ENCODE assay signal across 12 cellular contexts in genomic region chr1:151013518-151013917, GRCh38. TPM values are rescaled to one million over a fixed set of nuclear protein-coding genes. Genes with fewer than 3 reads are reported as not detected.
DNase-seq lines count a peak whose midpoint lies in the region; ATAC-seq and TF ChIP-seq lines count a peak whose summit lies in the region.
"Had no signal": no experiment of that assay in that cellular context is flagged by ENCODE, and none has a peak within 500 bp of the region (broad histone marks: within the 10 kb centered on the region; RNA-seq: fewer than 3 reads in every experiment).

No MANE protein-coding gene starts in this region.

- no peaks in the 10 kb centered on the region for H3K27me3 ChIP-seq in Loucy (ENCODE audit: insufficient read depth, low read length, poor library complexity, severe bottlenecking)
- H3K27me3 ChIP-seq in ascending aorta = no peaks in the 10 kb centered on the region
- no peaks in the 10 kb centered on the region for H3K27me3 ChIP-seq in stomach
- H3K27me3 ChIP-seq: esophagus muscularis mucosa, neural progenitor cell had no signal

- TF ChIP-seq CTCF in Loucy (conservative IDR thresholded peaks at IDR 0.05; ENCODE audit: low read length) = peak; percentile 22; the same call in 1 of the 2 replicates
- TF ChIP-seq CTCF in ascending aorta (IDR thresholded peaks at IDR 0.05) = no peak
- peak in 1 of 7 experiments; percentile 26 for TF ChIP-seq CTCF in stomach (IDR thresholded peaks at IDR 0.05)
- TF ChIP-seq CTCF in lower leg skin (IDR thresholded peaks at IDR 0.05) = no peak

- ATAC-seq in HG03460 (IDR thresholded peaks at IDR 0.05; ENCODE audit: unreplicated experiment) (no peak), HG02840 (IDR thresholded peaks at IDR 0.05; ENCODE audit: low FRiP score, unreplicated experiment) (no peak)

- H3K79me2 ChIP-seq in Loucy (ENCODE audit: insufficient read depth, low read length) = peaks cover 32% of the 10 kb centered on the region

- peak overlapping the region; percentile 13 for H3K9ac ChIP-seq in Loucy (ENCODE audit: low read depth, low read length, poor library complexity, severe bottlenecking)
- H3K9ac ChIP-seq: neural progenitor cell had no signal

- no peaks in the 10 kb centered on the region for H3K36me3 ChIP-seq in Loucy (ENCODE audit: insufficient read depth, low read length)
- H3K36me3 ChIP-seq in ascending aorta = peaks cover 10% of the 10 kb centered on the region in 2 donors
- H3K36me3 ChIP-seq in stomach = peaks cover 0 to 19% (median 11%) of the 10 kb centered on the region in 4 donors
- H3K36me3 ChIP-seq: neural progenitor cell had no signal

- peaks cover 7% of the 10 kb centered on the region; the same call in 1 of the 2 replicates for H3F3A ChIP-seq in Loucy (ENCODE audit: low read depth)

- no peak for TF ChIP-seq EP300 in stomach (IDR thresholded peaks at IDR 0.05)

- TF ChIP-seq POLR2A in stomach (IDR thresholded peaks at IDR 0.05) (no peak), lower leg skin (IDR thresholded peaks at IDR 0.05) (no peak)

- intact Hi-C loops in ascending aorta (cut with DNase I) (no loop called here), stomach (cut with DNase I; ENCODE audit: low total_unique reads) (no loop called here), lower leg skin (cut with DNase I; ENCODE audit: low total_unique reads) (no loop called here)

- DNase-seq in ascending aorta (ENCODE audit: low spot score in 2 of 2) (no peak), kidney glomerular epithelial cell (lab: John Stamatoyannopoulos, UW) (peak; percentile 78), stomach (peak; percentile 63), ureter (ENCODE audit: low spot score) (no peak), lower leg skin (ENCODE audit: low spot score in 2 of 2) (no peak)
- DNase-seq: activated CD4-positive, CD25-positive, alpha-beta regulatory T cell; activated naive CD4-positive, alpha-beta T cell had no signal

- peak overlapping the region; percentile 8 to 59 for H3K27ac ChIP-seq in ascending aorta
- H3K27ac ChIP-seq in stomach = peak overlapping the region; percentile 48 to 64 (median 56)
- H3K27ac ChIP-seq: neural progenitor cell had no signal

- H4K20me1 ChIP-seq in Loucy (ENCODE audit: insufficient read depth, low read length, poor library complexity, severe bottlenecking) = no peaks in the 10 kb centered on the region

- peak overlapping the region; percentile 48 for H3K4me2 ChIP-seq in Loucy (ENCODE audit: low read depth, low read length, poor library complexity, severe bottlenecking)
- H3K4me2 ChIP-seq: neural progenitor cell had no signal

- H3K4me3 ChIP-seq in Loucy (ENCODE audit: low read length, poor library complexity, severe bottlenecking) = peak overlapping the region; percentile 15
- H3K4me3 ChIP-seq in ascending aorta = no peak overlapping the region
- no peak overlapping the region for H3K4me3 ChIP-seq in stomach
- H3K4me3 ChIP-seq in lower leg skin (ENCODE audit: low read depth, poor library complexity, severe bottlenecking) = no peak overlapping the region
- H3K4me3 ChIP-seq: esophagus muscularis mucosa, neural progenitor cell had no signal

- no peak overlapping the region for H2AFZ ChIP-seq in Loucy (ENCODE audit: low read length)
- H2AFZ ChIP-seq: neural progenitor cell had no signal

- WGBS in stomach, 5 donors = 20 to 33% (median 27%) methylated on average over 2 of the region's 2 CpGs
- 78 to 81% methylated on average over 2 of the region's 2 CpGs for WGBS in lower leg skin, 2 donors

- H3K4me1 ChIP-seq in Loucy (ENCODE audit: insufficient read depth, low read length, poor library complexity, severe bottlenecking) (peaks cover 47% of the 10 kb centered on the region), ascending aorta (peaks cover 0 to 17% of the 10 kb centered on the region in 2 donors), stomach (peaks cover 28 to 56% (median 43%) of the 10 kb centered on the region in 4 donors)

- H3K9me3 ChIP-seq in Loucy (ENCODE audit: insufficient read depth, low read depth, low read length) (no peaks in the 10 kb centered on the region), ascending aorta (no peaks in the 10 kb centered on the region), stomach (no peaks in the 10 kb centered on the region)
- H3K9me3 ChIP-seq: esophagus muscularis mucosa had no signal

- no peaks in the 10 kb centered on the region for H3K9me2 ChIP-seq in Loucy (replicated peaks; ENCODE audit: low read depth, low read length)

RNA-seq across cellular contexts. Expression of gene PRUNE1, which starts 5.3 kb away (rescaled TPM):
- total RNA-seq in ascending aorta = 36.5 TPM
- total RNA-seq in stomach = 100 to 1,000 TPM in 1 of 5 donors, 10 to 100 TPM in 3, 1 to 10 TPM in 1; 2.9 to 118 (median 21.2) TPM
- 10 to 100 TPM; 10.8 to 12.7 (median 11.7) TPM for polyA plus RNA-seq in stomach
- 26.7 TPM for total RNA-seq in ureter
- 10 to 100 TPM; 12.9 to 30.7 (median 22.9) TPM for total RNA-seq in lower leg skin

RNA-seq across cellular contexts. Expression of gene MINDY1, which starts 6.8 kb away (rescaled TPM):
- total RNA-seq in ascending aorta (9.7 TPM), stomach (10 to 100 TPM; 19.1 to 60.0 (median 40.6) TPM), ureter (34.0 TPM), lower leg skin (10 to 100 TPM; 28.5 to 36.6 (median 30.8) TPM)
- 10 to 100 TPM in 2 of 3 donors, 1 to 10 TPM in 1; 9.8 to 18.8 (median 16.1) TPM for polyA plus RNA-seq in stomach

RNA-seq across cellular contexts. Expression of gene BNIPL, which starts 22.9 kb away (rescaled TPM):
- total RNA-seq in ascending aorta (not detected), stomach (1 to 10 TPM in 1 of 5 donors, not detected in 4; 1.3 TPM), ureter (10.5 TPM), lower leg skin (100 to 1,000 TPM; 220 to 297 (median 254) TPM)
- polyA plus RNA-seq in stomach = 10 to 100 TPM in 1 of 3 donors, under 1 TPM in 1, not detected in 1; 0.25 to 35.1 TPM

RNA-seq across cellular contexts. Expression of gene ANXA9, which starts 31.4 kb away (rescaled TPM):
- total RNA-seq in ascending aorta (not detected), stomach (not detected), ureter (39.7 TPM), lower leg skin (100 to 1,000 TPM in 1 of 4 donors, 10 to 100 TPM in 3; 55.1 to 103 (median 82.4) TPM)
- under 1 TPM; 0.44 to 0.63 (median 0.46) TPM for polyA plus RNA-seq in stomach

RNA-seq across cellular contexts. Expression of gene C1orf56, which starts 34.0 kb away (rescaled TPM):
- total RNA-seq in ascending aorta (11.4 TPM), stomach (1 to 10 TPM in 4 of 5 donors, under 1 TPM in 1; 0.73 to 6.4 (median 3.5) TPM), ureter (5.9 TPM), lower leg skin (1 to 10 TPM; 3.1 to 4.6 (median 3.6) TPM)
- 1 to 10 TPM; 2.4 to 6.0 (median 2.5) TPM for polyA plus RNA-seq in stomach

Comparison
In these comparisons a context has a peak if more than half of its experiments do, and no peak if none do; other contexts are left out.
1. DNase-seq: peak in kidney glomerular epithelial cell (single experiment) and stomach (single experiment); none in ascending aorta (0 of 2), ureter (single experiment) and lower leg skin (0 of 2).
2. RNA of gene BNIPL, which starts 22.9 kb away (total RNA-seq): 220 to 297 TPM in lower leg skin; 10.5 TPM in ureter (single experiment), not detected in ascending aorta (single experiment) and 1.3 TPM in stomach; every median in the first group is over 10 times any median in the second.